In genomic region chr6:161314541-161315245, GRCh38 we compare ENCODE assay signal across 1 cellular context.
A peak's percentile ranks its signal among the peaks of the same experiment; 100 is the strongest.
TF ChIP-seq lines count a peak whose summit lies in the region.
"Not testable (repeated sequence)": the region's sequence is repeated elsewhere in the genome, so short reads cannot be mapped to it uniquely, and the experiment has no call there.

No MANE protein-coding gene starts in this region.

TF ChIP-seq in K562, 482 proteins besides CTCF, POLR2A, EP300 and RAD21 (continues in another document):
- 0 out of 4 replicates have a peak, but pooled peaks of 1 of the 2 experiments have one; percentile 8 for TF ChIP-seq HDAC1 (IDR thresholded peaks at IDR 0.05)
- TF ChIP-seq MNT (conservative IDR thresholded peaks at IDR 0.05): 0 out of 4 replicates have a peak, but pooled peaks of 1 of the 2 experiments have one; percentile 4
- 0 out of 2 replicates have a peak, but pooled peaks have one; percentile 30 for TF ChIP-seq SUPT5H (IDR thresholded peaks at IDR 0.05)
- TF ChIP-seq EHMT2 (IDR thresholded peaks at IDR 0.05): 0 out of 2 replicates have a peak, but pooled peaks have one; percentile 41
- TF ChIP-seq ATF1 (CRISPR knock-in tag; IDR thresholded peaks at IDR 0.05): not testable (repeated sequence)
- TF ChIP-seq ATF1 (tag; IDR thresholded peaks at IDR 0.05): peak; percentile 61; the same call in 1 of the 2 replicates
- TF ChIP-seq ZBTB7A (IDR thresholded peaks at IDR 0.05; ENCODE audit: borderline replicate concordance, control insufficient read depth, low read depth, low read length): peak; percentile 78; the same call in 1 of the 2 replicates
- peak in 1 of 2 experiments; percentile 23 for TF ChIP-seq AFF1 (IDR thresholded peaks at IDR 0.05; ENCODE audit: low read depth in 1 of 2, partially characterized antibody in 2 of 2)
- 0 out of 2 replicates have a peak, but pooled peaks have one; percentile 24 for TF ChIP-seq DMBX1 (CRISPR knock-in tag; IDR thresholded peaks at IDR 0.05; ENCODE audit: borderline replicate concordance)
- peak; percentile 83 for TF ChIP-seq L3MBTL2 (IDR thresholded peaks at IDR 0.05)
- TF ChIP-seq MTA3 (IDR thresholded peaks at IDR 0.05; ENCODE audit: borderline replicate concordance): peak; percentile 56; the same call in 1 of the 2 replicates
- peak; percentile 26; the same call in 1 of the 2 replicates for TF ChIP-seq MEF2A (IDR thresholded peaks at IDR 0.05; ENCODE audit: control insufficient read depth, low read depth, low read length)
- 0 out of 2 replicates have a peak, but pooled peaks have one; percentile 6 for TF ChIP-seq NFIC (IDR thresholded peaks at IDR 0.05)
- 0 out of 2 replicates have a peak, but pooled peaks have one; percentile 2 for TF ChIP-seq FOSL1 (tag; conservative IDR thresholded peaks at IDR 0.05)
- TF ChIP-seq ELF1 (tag; IDR thresholded peaks at IDR 0.05): peak; percentile 32; the same call in 1 of the 2 replicates
- TF ChIP-seq CXXC5 (CRISPR knock-in tag; IDR thresholded peaks at IDR 0.05): peak; percentile 75
- peak; percentile 59 for TF ChIP-seq TAF1 (IDR thresholded peaks at IDR 0.05; ENCODE audit: control insufficient read depth, extremely low read depth, insufficient read depth, low read length, severe bottlenecking)
- 0 out of 2 replicates have a peak, but pooled peaks have one; percentile 13 for TF ChIP-seq NFRKB (IDR thresholded peaks at IDR 0.05; ENCODE audit: low read depth)
- TF ChIP-seq ZNF407 (IDR thresholded peaks at IDR 0.05; ENCODE audit: low read depth): peak; percentile 90
- TF ChIP-seq RCOR1 (IDR thresholded peaks at IDR 0.05; ENCODE audit: borderline replicate concordance in 1 of 2, low read depth in 2 of 2, low read length in 2 of 2): peak in 1 of 2 experiments; percentile 33; a peak in 1 of 4 replicates
- TF ChIP-seq E2F6 (IDR thresholded peaks at IDR 0.05; ENCODE audit: borderline replicate concordance in 1 of 2, extremely low read depth in 1 of 2, insufficient read depth in 1 of 2, insufficient read length in 1 of 2, low read depth in 1 of 2, low read length in 1 of 2, poor library complexity in 1 of 2, severe bottlenecking in 1 of 2): peak in 1 of 2 experiments; percentile 69
- peak; percentile 26 for TF ChIP-seq TAF9B (IDR thresholded peaks at IDR 0.05; ENCODE audit: partially characterized antibody)
- TF ChIP-seq CHD4 (IDR thresholded peaks at IDR 0.05; ENCODE audit: insufficient read depth, insufficient replicate concordance, low read depth, low read length, poor library complexity, severe bottlenecking): peak; percentile 12
- peak; percentile 16; the same call in 1 of the 2 replicates for TF ChIP-seq NBN (IDR thresholded peaks at IDR 0.05; ENCODE audit: low read depth)
- peak; percentile 44 for TF ChIP-seq RBFOX2 (IDR thresholded peaks at IDR 0.05; ENCODE audit: low read depth, low read length)
